10 cellular contexts compared by ENCODE assay signal in genomic region chr9:99134893-99135341, GRCh38. TPM values are rescaled to one million over a fixed set of nuclear protein-coding genes. Genes with fewer than 3 reads are reported as not detected.
A peak's percentile ranks its signal among the peaks of the same experiment; 100 is the strongest.
DNase-seq lines count a peak whose midpoint lies in the region; ATAC-seq, FAIRE-seq and TF ChIP-seq lines count a peak whose summit lies in the region.
"Had no signal": no experiment of that assay in that cellular context is flagged by ENCODE, and none has a peak within 500 bp of the region (broad histone marks: within the 10 kb centered on the region; RNA-seq: fewer than 3 reads in every experiment).

No MANE protein-coding gene starts in this region.

- intact Hi-C loops in OCI-LY7 (cut with micrococcal nuclease; ENCODE audit: unreplicated experiment) (no loop called here), HepG2 (cut with micrococcal nuclease; ENCODE audit: unreplicated experiment) (no loop called here), gastrocnemius medialis (cut with DNase I; ENCODE audit: low total_unique reads) (no loop called here)

- H3K4me1 Mint-ChIP-seq in activated naive CD4-positive, alpha-beta T cell treated with anti-CD3 and anti-CD28 coated beads, Interleukin-2, amount 10 ng/mL, durations not matched to agents 7 days and 5 days, result peaks cover 77% of the 10 kb centered on the region

- no TSS peak for BruUV-seq in OCI-LY7 (replicated peaks; lab: Mats Ljungman, UMichigan)
- no TSS peak for BruUV-seq in HepG2 (replicated peaks; lab: Mats Ljungman, UMichigan)

- H3K79me2 ChIP-seq in OCI-LY7 (ENCODE audit: insufficient read depth, low read depth, low read length) (peaks cover 12% of the 10 kb centered on the region; the same call in 1 of the 2 replicates), HepG2 (ENCODE audit: insufficient read depth, low read length) (no peaks in the 10 kb centered on the region)

- H3K9me2 ChIP-seq in OCI-LY7 (ENCODE audit: insufficient read depth, low read length), result no peaks in the 10 kb centered on the region

- no peaks in the 10 kb centered on the region for H3K9me3 Mint-ChIP-seq in activated naive CD4-positive, alpha-beta T cell treated with anti-CD3 and anti-CD28 coated beads, Interleukin-2, amount 10 ng/mL, durations not matched to agents 7 days and 5 days

- H3K4me1 ChIP-seq in OCI-LY7 (ENCODE audit: insufficient read depth, low read length, poor library complexity, severe bottlenecking) (peaks cover 46% of the 10 kb centered on the region), thymus (ENCODE audit: control insufficient read depth, insufficient read depth, low read length) (peaks cover 12% of the 10 kb centered on the region), HepG2 (ENCODE audit: insufficient read depth, low read length) (no peaks in the 10 kb centered on the region), gastrocnemius medialis (peaks cover 42 to 46% of the 10 kb centered on the region in 2 donors)

- H4K20me1 ChIP-seq in OCI-LY7 (ENCODE audit: insufficient read depth, low read length) (no peaks in the 10 kb centered on the region), HepG2 (ENCODE audit: insufficient read depth, low read length) (no peaks in the 10 kb centered on the region)

- TF ChIP-seq RAD21 in HepG2 (CRISPR knock-in tag; IDR thresholded peaks at IDR 0.05), result no peak

- no peaks in the 10 kb centered on the region for H3K27me3 Mint-ChIP-seq in activated naive CD4-positive, alpha-beta T cell treated with anti-CD3 and anti-CD28 coated beads, Interleukin-2, amount 10 ng/mL, durations not matched to agents 7 days and 5 days

- H3K9me3 ChIP-seq in OCI-LY7 (ENCODE audit: low read length) (no peaks in the 10 kb centered on the region), thymus (ENCODE audit: control insufficient read depth) (no peaks in the 10 kb centered on the region), HepG2 (ENCODE audit: low read length) (no peaks in the 10 kb centered on the region), gastrocnemius medialis (no peaks in the 10 kb centered on the region)

- H3K9ac ChIP-seq in HepG2 (ENCODE audit: insufficient read depth, low read depth, low read length), result no peak overlapping the region

- no peak for ATAC-seq in GM18519 (IDR thresholded peaks at IDR 0.05; ENCODE audit: low FRiP score, unreplicated experiment)
- no peak for ATAC-seq in HepG2
- no peak for ATAC-seq in gastrocnemius medialis

- no peak for FAIRE-seq in HepG2 (lab: Jason Lieb, UNC)

- H3K27me3 ChIP-seq in thymus (ENCODE audit: control insufficient read depth, insufficient read depth), result no peaks in the 10 kb centered on the region
- H3K27me3 ChIP-seq in HepG2 (ENCODE audit: control insufficient read depth in 1 of 2, insufficient read depth in 2 of 2, low read length in 2 of 2), result no peaks in the 10 kb centered on the region
- H3K27me3 ChIP-seq in gastrocnemius medialis, result no peaks in the 10 kb centered on the region

- CTCF ChIA-PET in activated naive CD4-positive, alpha-beta T cell treated with anti-CD3 and anti-CD28 coated beads, Interleukin-2, amount 10 ng/mL, durations not matched to agents 7 days and 5 days (lab: Charles Lee), result interaction anchor here (0.6 to 20.1 kb wide), 4 partner anchors 14 to 135 kb away, joined by 4 to 298 read pairs (median 6); no protein-coding TSS in a partner anchor
- CTCF ChIA-PET in OCI-LY7 (lab: Charles Lee; ENCODE audit: unreplicated experiment), result interaction anchor here (0.6 kb wide), 1 partner anchor 120 kb away, joined by 3 read pairs; no protein-coding TSS in a partner anchor
- CTCF ChIA-PET in HepG2 (lab: Yijun Ruan, JAX; ENCODE audit: low intra/inter-chr PET ratio, low total read pairs), result no interaction called here

- H2AFZ ChIP-seq in OCI-LY7 (ENCODE audit: low read length) (no peak overlapping the region), HepG2 (ENCODE audit: low read length) (no peak overlapping the region)

- peak overlapping the region; percentile 44 for H3K4me3 Mint-ChIP-seq in activated naive CD4-positive, alpha-beta T cell treated with anti-CD3 and anti-CD28 coated beads, Interleukin-2, amount 10 ng/mL, durations not matched to agents 7 days and 5 days

- TF ChIP-seq CTCF in OCI-LY7 (conservative IDR thresholded peaks at IDR 0.05; ENCODE audit: low read length) (no peak), epithelial cell of proximal tubule (conservative IDR thresholded peaks at IDR 0.05; ENCODE audit: low read depth, low read length) (no peak), HepG2 (CRISPR knock-in tag; IDR thresholded peaks at IDR 0.05) (no peak), gastrocnemius medialis (IDR thresholded peaks at IDR 0.05 in 4 of 5, conservative IDR thresholded peaks at IDR 0.05 in 1 of 5) (no peak)

- H3K4me2 ChIP-seq in OCI-LY7 (ENCODE audit: low read length) (peak overlapping the region; percentile 33; the same call in 1 of the 2 replicates), HepG2 (ENCODE audit: low read depth, low read length) (no peak overlapping the region)

- POLR2A ChIA-PET in OCI-LY7 (lab: Charles Lee) (interaction anchor here (0.7 to 8.1 kb wide), 3 partner anchors 13 to 19 kb away, joined by 4 to 53 read pairs (median 5); no protein-coding TSS in a partner anchor), HepG2 (lab: Yijun Ruan, JAX) (no interaction called here)

- TF ChIP-seq POLR2A in HepG2 (IDR thresholded peaks at IDR 0.05; ENCODE audit: insufficient read depth in 1 of 2, low read depth in 2 of 2, low read length in 2 of 2), result no peak
- TF ChIP-seq POLR2A in gastrocnemius medialis (IDR thresholded peaks at IDR 0.05), result no peak

- in situ Hi-C loops in HepG2 (cut with HindIII; ENCODE audit: extremely low pct_ligation_motif_present, low pct_unique_long_range_greater_than_20kb) (loop anchor here (5.0 kb wide), 2 partner anchors 138 to 288 kb away; no protein-coding TSS in a partner anchor), gastrocnemius medialis (cut with MboI; ENCODE audit: low sequenced_read_pairs in 4 of 4) (loop anchor here (5.0 to 25.0 kb wide), 6 partner anchors 138 to 288 kb away; no protein-coding TSS in a partner anchor)

- TF ChIP-seq EP300 in HepG2 (IDR thresholded peaks at IDR 0.05; ENCODE audit: low read depth in 2 of 2, low read length in 2 of 2) (no peak), HepG2 (CRISPR knock-in tag; IDR thresholded peaks at IDR 0.05; ENCODE audit: borderline replicate concordance) (no peak)

- peak overlapping the region; percentile 95 for H3K27ac Mint-ChIP-seq in activated naive CD4-positive, alpha-beta T cell treated with anti-CD3 and anti-CD28 coated beads, Interleukin-2, amount 10 ng/mL, durations not matched to agents 7 days and 5 days

- H3K36me3 Mint-ChIP-seq in activated naive CD4-positive, alpha-beta T cell treated with anti-CD3 and anti-CD28 coated beads, Interleukin-2, amount 10 ng/mL, durations not matched to agents 7 days and 5 days, result peaks cover 69% of the 10 kb centered on the region

- H3K4me3 ChIP-seq in OCI-LY7 (ENCODE audit: low read depth, low read length, poor library complexity, severe bottlenecking) (no peak overlapping the region), epithelial cell of proximal tubule (ENCODE audit: low read depth, low read length) (no peak overlapping the region), thymus (ENCODE audit: low read length) (no peak overlapping the region), HepG2 (replicated peaks in 1 of 3; ENCODE audit: insufficient read depth in 1 of 3, low read depth in 2 of 3, low read length in 3 of 3) (no peak overlapping the region), gastrocnemius medialis (no peak overlapping the region)

- no peak overlapping the region for H3K27ac ChIP-seq in OCI-LY7 (ENCODE audit: low read depth, low read length, poor library complexity, severe bottlenecking)
- peak overlapping the region; percentile 92 for H3K27ac ChIP-seq in thymus (ENCODE audit: low read depth)
- no peak overlapping the region for H3K27ac ChIP-seq in HepG2 (ENCODE audit: extremely low read length, insufficient read depth, low read length)
- peak overlapping the region in 1 of 4 donors; percentile 39 for H3K27ac ChIP-seq in gastrocnemius medialis
- H3K27ac ChIP-seq: WERI-Rb-1 had no signal

- peak; percentile 53 for DNase-seq in activated naive CD4-positive, alpha-beta T cell treated with anti-CD3 and anti-CD28 coated beads, Interleukin-2, amount 10 ng/mL, durations not matched to agents 7 days and 5 days
- DNase-seq in activated naive CD4-positive, alpha-beta T cell treated with Interleukin-2 at 50 U/mL for 16 hours, result no peak
- DNase-seq in OCI-LY7 (ENCODE audit: low spot score), result no peak
- DNase-seq in epithelial cell of proximal tubule (ENCODE audit: low read depth), result peak; percentile 20
- no peak for DNase-seq in HepG2 (ENCODE audit: low spot score)
- no peak for DNase-seq in gastrocnemius medialis
- DNase-seq: effector CD4-positive, alpha-beta T cell; WERI-Rb-1 had no signal

- H3K36me3 ChIP-seq in OCI-LY7 (ENCODE audit: insufficient read depth, low read length) (peaks cover 51% of the 10 kb centered on the region), thymus (ENCODE audit: control insufficient read depth, insufficient read depth) (no peaks in the 10 kb centered on the region), HepG2 (replicated peaks in 1 of 2; ENCODE audit: control insufficient read depth in 1 of 2, insufficient read depth in 2 of 2, low read length in 2 of 2) (peaks cover 2 to 4% of the 10 kb centered on the region in 2 experiments; a peak in 2 of 5 replicates), gastrocnemius medialis (no peaks in the 10 kb centered on the region)

RNA-seq across cellular contexts. Expression of gene TGFBR1, which starts 30.0 kb away (rescaled TPM):
- 13.6 and 14.3 TPM in 2 replicates for total RNA-seq in OCI-LY7 (2014; rRNA removed; shearing (Covaris generic))
- total RNA-seq in OCI-LY7 (2022) (36.7 and 43.6 TPM in 2 replicates), epithelial cell of proximal tubule (29.0 and 42.8 TPM in 2 replicates), HepG2 (2016; rRNA removed; fragmentation: Illumina TruSeq; extraction: Trizol) (21.2 and 23.9 TPM in 2 replicates), gastrocnemius medialis (10 to 100 TPM; 13.5 to 19.0 (median 14.3) TPM)
- polyA plus RNA-seq in thymus (19.4 TPM), HepG2 (2011; rRNA removed) (16.8 and 16.9 TPM in 2 replicates)
- 5.6 and 5.9 TPM in 2 replicates for total RNA-seq in HepG2 (2016; cell fraction: cytosol; rRNA removed; fragmentation: Illumina TruSeq; extraction: Trizol; ENCODE audit: low read depth)
- 18.4 and 22.1 TPM in 2 replicates for total RNA-seq in HepG2 (2016; cell fraction: insoluble cytoplasmic fraction; rRNA removed; fragmentation: Illumina TruSeq; extraction: Trizol)
- 14.2 and 17.5 TPM in 2 replicates for total RNA-seq in HepG2 (2016; cell fraction: membrane; rRNA removed; fragmentation: Illumina TruSeq; extraction: Trizol)
- 21.2 and 24.6 TPM in 2 replicates for total RNA-seq in HepG2 (2016; cell fraction: nucleus; rRNA removed; fragmentation: Illumina TruSeq; extraction: Trizol)
- polyA plus RNA-seq in HepG2 (2011; cell fraction: cytosol; rRNA removed), result 7.4 and 11.8 TPM in 2 replicates
- 5.4 and 6.2 TPM in 2 replicates for polyA plus RNA-seq in HepG2 (2011; cell fraction: nucleus; rRNA removed)
- polyA plus RNA-seq in HepG2 (2012), result 10.1 and 10.7 TPM in 2 replicates
- polyA plus RNA-seq in HepG2 (2016; cell fraction: cytosol; fragmentation: Illumina TruSeq; extraction: Trizol; ENCODE audit: low read depth), result 0.79 and 1.2 TPM in 2 replicates
- 10.0 and 10.3 TPM in 2 replicates for polyA plus RNA-seq in HepG2 (2016; cell fraction: insoluble cytoplasmic fraction; fragmentation: Illumina TruSeq; extraction: Trizol; ENCODE audit: low read depth)
- polyA plus RNA-seq in HepG2 (2016; cell fraction: membrane; fragmentation: Illumina TruSeq; extraction: Trizol; ENCODE audit: low read depth), result 3.4 and 3.9 TPM in 2 replicates
- 16.7 and 17.0 TPM in 2 replicates for polyA plus RNA-seq in HepG2 (2016; cell fraction: nucleus; fragmentation: Illumina TruSeq; extraction: Trizol; ENCODE audit: insufficient read depth, low read depth)
- 103 and 225 TPM in 2 replicates for polyA minus RNA-seq in HepG2 (2011; rRNA and poly(A)+ RNA removed; ENCODE audit: low replicate concordance)
- polyA minus RNA-seq in HepG2 (2011; cell fraction: cytosol; rRNA and poly(A)+ RNA removed), result 40.2 and 45.8 TPM in 2 replicates
- 22.3 and 22.5 TPM in 2 replicates for polyA minus RNA-seq in HepG2 (2011; cell fraction: nucleus; rRNA and poly(A)+ RNA removed)

Comparison
In these comparisons a context has a peak if more than half of its experiments do, and no peak if none do; other contexts are left out.
1. DNase-seq: peak in activated naive CD4-positive, alpha-beta T cell treated with anti-CD3 and anti-CD28 coated beads, Interleukin-2, amount 10 ng/mL, durations not matched to agents 7 days and 5 days (single experiment) and epithelial cell of proximal tubule (single experiment); none in activated naive CD4-positive, alpha-beta T cell treated with Interleukin-2 at 50 U/mL for 16 hours (single experiment), OCI-LY7 (single experiment), HepG2 (single experiment) and gastrocnemius medialis (0 of 2).